21 cellular contexts compared by ENCODE assay signal in genomic region chr12:21478756-21479455, GRCh38. TPM values are rescaled to one million over a fixed set of nuclear protein-coding genes. Genes with fewer than 3 reads are reported as not detected.
"Had no signal": no experiment of that assay in that cellular context is flagged by ENCODE, and none has a peak within 500 bp of the region (broad histone marks: within the 10 kb centered on the region; RNA-seq: fewer than 3 reads in every experiment).

No MANE protein-coding gene starts in this region.

- H3K27ac ChIP-seq: coronary artery, heart right ventricle, left ventricle myocardium inferior, suprapubic skin, transverse colon had no signal

- H3K4me1 Mint-ChIP-seq: activated B cell treated with CpG ODN at 0.5 μM for 24 hours, immature natural killer cell, neural crest cell had no signal

- H3K9me3 ChIP-seq: heart right ventricle, left ventricle myocardium inferior, suprapubic skin, transverse colon had no signal

- H3K9me3 Mint-ChIP-seq: activated B cell treated with CpG ODN at 0.5 μM for 24 hours; activated T-cell treated with anti-CD3 and anti-CD28 coated beads, Interleukin-2, amount 50 U/mL, for 4 hours; immature natural killer cell; neural crest cell; stimulated activated naive CD8-positive, alpha-beta T cell treated with anti-CD3 and anti-CD28 coated beads, Interleukin-15, Interleukin-2, amounts not matched to agents 100 ng/mL and 50 ng/mL, for 24 hours; T-helper 1 cell treated with Interleukin-12 subunit alpha and Interleukin-12 subunit beta and Interleukin-4 antibody, amounts not matched to agents 30 μg/mL and 1 μg/mL, for 36 hours had no signal

- H3K27ac Mint-ChIP-seq: activated B cell treated with CpG ODN at 0.5 μM for 24 hours; progenitor cell of endocrine pancreas; T-helper 1 cell treated with Interleukin-12 subunit alpha and Interleukin-12 subunit beta and Interleukin-4 antibody, amounts not matched to agents 30 μg/mL and 1 μg/mL, for 36 hours had no signal

- H3K4me3 ChIP-seq: coronary artery, heart right ventricle, left ventricle myocardium inferior, suprapubic skin, transverse colon had no signal

- ATAC-seq: activated T-cell treated with anti-CD3 and anti-CD28 coated beads, Interleukin-2, amount 50 U/mL, for 4 hours; heart right ventricle had no signal

- H3K4me3 Mint-ChIP-seq: activated B cell treated with CpG ODN at 0.5 μM for 24 hours; activated T-cell treated with anti-CD3 and anti-CD28 coated beads, Interleukin-2, amount 50 U/mL, for 4 hours; immature natural killer cell; neural crest cell; stimulated activated naive CD8-positive, alpha-beta T cell treated with anti-CD3 and anti-CD28 coated beads, Interleukin-15, Interleukin-2, amounts not matched to agents 100 ng/mL and 50 ng/mL, for 24 hours; T-helper 1 cell treated with Interleukin-12 subunit alpha and Interleukin-12 subunit beta and Interleukin-4 antibody, amounts not matched to agents 30 μg/mL and 1 μg/mL, for 36 hours had no signal

- H3K27me3 ChIP-seq: heart right ventricle, suprapubic skin, transverse colon had no signal

- DNase-seq: activated B cell treated with CpG ODN at 0.5 μM for 24 hours; activated CD4-positive, alpha-beta T cell treated with anti-CD3 and anti-CD28 coated beads for 48 hours; activated CD8-positive, alpha-beta memory T cell treated with anti-CD3 and anti-CD28 coated beads, Interleukin-2, amount 50 U/mL, for 4 hours; activated effector memory CD4-positive, alpha-beta T cell treated with Interleukin-2 at 50 U/mL for 16 hours; activated naive CD4-positive, alpha-beta T cell treated with anti-CD3 and anti-CD28 coated beads, Interleukin-2, amount 50 U/mL, for 16 hours; activated T-cell treated with anti-CD3 and anti-CD28 coated beads, Interleukin-2, amount 50 U/mL, for 4 hours; aorta; effector CD4-positive, alpha-beta T cell; heart right ventricle; immature natural killer cell; kidney glomerular epithelial cell; left ventricle myocardium inferior; mammary epithelial cell; stimulated activated CD4-positive, alpha-beta T cell treated with anti-CD3 and anti-CD28 coated beads, Interleukin-12 subunit alpha, Interleukin-12 subunit beta, amount 100 ng/mL, for 4 hours; transverse colon had no signal

- H3K27me3 Mint-ChIP-seq: activated B cell treated with CpG ODN at 0.5 μM for 24 hours; progenitor cell of endocrine pancreas; stimulated activated naive CD8-positive, alpha-beta T cell treated with anti-CD3 and anti-CD28 coated beads, Interleukin-15, Interleukin-2, amounts not matched to agents 100 ng/mL and 50 ng/mL, for 24 hours had no signal

- H3K4me1 ChIP-seq: heart right ventricle, left ventricle myocardium inferior, suprapubic skin, transverse colon had no signal

RNA-seq across cellular contexts. Expression of gene SPX, which starts 47.2 kb away (rescaled TPM):
- total RNA-seq: transverse colon had no signal
